1 cellular context compared by ENCODE assay signal in the genomic region with DNA sequence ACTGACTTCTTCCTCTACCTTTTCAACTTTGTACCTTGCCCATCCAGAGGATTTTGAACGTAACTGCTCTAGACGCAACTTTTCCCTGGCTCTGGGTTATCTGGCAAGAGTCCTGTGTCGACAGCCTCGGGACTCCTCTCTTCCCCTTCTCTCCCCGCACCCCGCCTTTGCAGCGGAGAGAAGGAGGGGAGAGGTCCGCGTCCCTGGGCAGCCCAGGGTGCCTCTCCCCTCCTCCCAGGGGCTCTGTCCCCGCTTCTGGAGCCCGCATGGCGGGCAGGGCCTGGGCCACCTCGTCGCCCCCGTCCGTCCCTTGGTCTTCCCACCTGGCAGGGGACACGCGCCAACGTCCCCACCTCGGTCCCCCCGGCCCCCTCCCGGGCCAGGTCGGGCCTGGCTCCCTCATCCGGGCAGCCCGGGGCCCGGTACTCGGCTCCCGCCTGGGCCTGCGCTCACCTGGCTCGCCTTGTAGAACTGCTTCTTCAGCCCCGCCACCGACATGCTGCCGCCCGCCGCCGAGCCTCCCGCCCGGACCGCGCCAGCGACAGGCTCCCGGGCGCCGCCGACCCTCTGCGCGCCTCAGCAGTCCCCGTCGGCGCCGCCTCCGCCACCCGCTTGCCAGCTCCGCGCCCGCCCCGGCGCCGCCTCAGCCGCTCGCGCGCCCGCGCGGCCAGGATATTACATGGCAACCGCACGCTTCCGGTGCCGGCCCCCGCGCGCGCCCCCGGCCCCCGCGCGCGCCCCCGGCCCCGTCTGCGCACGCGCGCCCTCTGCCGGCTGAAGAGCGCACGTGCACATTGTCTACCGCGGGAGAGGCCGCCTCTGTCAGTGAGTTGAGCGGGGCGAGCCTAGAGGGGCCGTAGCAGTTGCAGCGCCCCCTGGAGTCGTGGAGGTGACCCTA.
TF ChIP-seq lines count a peak whose summit lies in the region.

A gene with protein sequence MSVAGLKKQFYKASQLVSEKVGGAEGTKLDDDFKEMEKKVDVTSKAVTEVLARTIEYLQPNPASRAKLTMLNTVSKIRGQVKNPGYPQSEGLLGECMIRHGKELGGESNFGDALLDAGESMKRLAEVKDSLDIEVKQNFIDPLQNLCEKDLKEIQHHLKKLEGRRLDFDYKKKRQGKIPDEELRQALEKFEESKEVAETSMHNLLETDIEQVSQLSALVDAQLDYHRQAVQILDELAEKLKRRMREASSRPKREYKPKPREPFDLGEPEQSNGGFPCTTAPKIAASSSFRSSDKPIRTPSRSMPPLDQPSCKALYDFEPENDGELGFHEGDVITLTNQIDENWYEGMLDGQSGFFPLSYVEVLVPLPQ (minus strand): TSS at position 677 of the 898 bp plus-strand sequence. CDS start 179 bp downstream, at position 498.

TF ChIP-seq in WTC11, 78 proteins besides CTCF, POLR2A, EP300 and RAD21 (continued from another document):
- TF ChIP-seq, protein P1, sequence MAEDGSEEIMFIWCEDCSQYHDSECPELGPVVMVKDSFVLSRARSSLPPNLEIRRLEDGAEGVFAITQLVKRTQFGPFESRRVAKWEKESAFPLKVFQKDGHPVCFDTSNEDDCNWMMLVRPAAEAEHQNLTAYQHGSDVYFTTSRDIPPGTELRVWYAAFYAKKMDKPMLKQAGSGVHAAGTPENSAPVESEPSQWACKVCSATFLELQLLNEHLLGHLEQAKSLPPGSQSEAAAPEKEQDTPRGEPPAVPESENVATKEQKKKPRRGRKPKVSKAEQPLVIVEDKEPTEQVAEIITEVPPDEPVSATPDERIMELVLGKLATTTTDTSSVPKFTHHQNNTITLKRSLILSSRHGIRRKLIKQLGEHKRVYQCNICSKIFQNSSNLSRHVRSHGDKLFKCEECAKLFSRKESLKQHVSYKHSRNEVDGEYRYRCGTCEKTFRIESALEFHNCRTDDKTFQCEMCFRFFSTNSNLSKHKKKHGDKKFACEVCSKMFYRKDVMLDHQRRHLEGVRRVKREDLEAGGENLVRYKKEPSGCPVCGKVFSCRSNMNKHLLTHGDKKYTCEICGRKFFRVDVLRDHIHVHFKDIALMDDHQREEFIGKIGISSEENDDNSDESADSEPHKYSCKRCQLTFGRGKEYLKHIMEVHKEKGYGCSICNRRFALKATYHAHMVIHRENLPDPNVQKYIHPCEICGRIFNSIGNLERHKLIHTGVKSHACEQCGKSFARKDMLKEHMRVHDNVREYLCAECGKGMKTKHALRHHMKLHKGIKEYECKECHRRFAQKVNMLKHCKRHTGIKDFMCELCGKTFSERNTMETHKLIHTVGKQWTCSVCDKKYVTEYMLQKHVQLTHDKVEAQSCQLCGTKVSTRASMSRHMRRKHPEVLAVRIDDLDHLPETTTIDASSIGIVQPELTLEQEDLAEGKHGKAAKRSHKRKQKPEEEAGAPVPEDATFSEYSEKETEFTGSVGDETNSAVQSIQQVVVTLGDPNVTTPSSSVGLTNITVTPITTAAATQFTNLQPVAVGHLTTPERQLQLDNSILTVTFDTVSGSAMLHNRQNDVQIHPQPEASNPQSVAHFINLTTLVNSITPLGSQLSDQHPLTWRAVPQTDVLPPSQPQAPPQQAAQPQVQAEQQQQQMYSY (CRISPR knock-in tag; IDR thresholded peaks at IDR 0.05): no peak
- TF ChIP-seq, protein P2, sequence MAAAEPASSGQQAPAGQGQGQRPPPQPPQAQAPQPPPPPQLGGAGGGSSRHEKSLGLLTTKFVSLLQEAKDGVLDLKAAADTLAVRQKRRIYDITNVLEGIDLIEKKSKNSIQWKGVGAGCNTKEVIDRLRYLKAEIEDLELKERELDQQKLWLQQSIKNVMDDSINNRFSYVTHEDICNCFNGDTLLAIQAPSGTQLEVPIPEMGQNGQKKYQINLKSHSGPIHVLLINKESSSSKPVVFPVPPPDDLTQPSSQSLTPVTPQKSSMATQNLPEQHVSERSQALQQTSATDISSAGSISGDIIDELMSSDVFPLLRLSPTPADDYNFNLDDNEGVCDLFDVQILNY (CRISPR knock-in tag; IDR thresholded peaks at IDR 0.05): no peak
- TF ChIP-seq GRHL2 (CRISPR knock-in tag; IDR thresholded peaks at IDR 0.05; ENCODE audit: insufficient replicate concordance, severe bottlenecking): no peak
- TF ChIP-seq, protein P3, sequence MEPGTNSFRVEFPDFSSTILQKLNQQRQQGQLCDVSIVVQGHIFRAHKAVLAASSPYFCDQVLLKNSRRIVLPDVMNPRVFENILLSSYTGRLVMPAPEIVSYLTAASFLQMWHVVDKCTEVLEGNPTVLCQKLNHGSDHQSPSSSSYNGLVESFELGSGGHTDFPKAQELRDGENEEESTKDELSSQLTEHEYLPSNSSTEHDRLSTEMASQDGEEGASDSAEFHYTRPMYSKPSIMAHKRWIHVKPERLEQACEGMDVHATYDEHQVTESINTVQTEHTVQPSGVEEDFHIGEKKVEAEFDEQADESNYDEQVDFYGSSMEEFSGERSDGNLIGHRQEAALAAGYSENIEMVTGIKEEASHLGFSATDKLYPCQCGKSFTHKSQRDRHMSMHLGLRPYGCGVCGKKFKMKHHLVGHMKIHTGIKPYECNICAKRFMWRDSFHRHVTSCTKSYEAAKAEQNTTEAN (CRISPR knock-in tag; IDR thresholded peaks at IDR 0.05): no peak
- peak; percentile 47; the same call in 1 of the 2 replicates for TF ChIP-seq GABPB1 (CRISPR knock-in tag; IDR thresholded peaks at IDR 0.05)
- TF ChIP-seq OVOL2 (CRISPR knock-in tag; IDR thresholded peaks at IDR 0.05; ENCODE audit: borderline replicate concordance): no peak
- TF ChIP-seq FOXP1 (CRISPR knock-in tag; IDR thresholded peaks at IDR 0.05; ENCODE audit: borderline replicate concordance): peak; percentile 46; the same call in 1 of the 2 replicates
- TF ChIP-seq, protein P4, sequence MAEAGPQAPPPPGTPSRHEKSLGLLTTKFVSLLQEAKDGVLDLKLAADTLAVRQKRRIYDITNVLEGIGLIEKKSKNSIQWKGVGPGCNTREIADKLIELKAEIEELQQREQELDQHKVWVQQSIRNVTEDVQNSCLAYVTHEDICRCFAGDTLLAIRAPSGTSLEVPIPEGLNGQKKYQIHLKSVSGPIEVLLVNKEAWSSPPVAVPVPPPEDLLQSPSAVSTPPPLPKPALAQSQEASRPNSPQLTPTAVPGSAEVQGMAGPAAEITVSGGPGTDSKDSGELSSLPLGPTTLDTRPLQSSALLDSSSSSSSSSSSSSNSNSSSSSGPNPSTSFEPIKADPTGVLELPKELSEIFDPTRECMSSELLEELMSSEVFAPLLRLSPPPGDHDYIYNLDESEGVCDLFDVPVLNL (CRISPR knock-in tag; IDR thresholded peaks at IDR 0.05; ENCODE audit: borderline replicate concordance, low read depth): 0 out of 2 replicates have a peak, but pooled peaks have one; percentile 2
- TF ChIP-seq, protein P5, sequence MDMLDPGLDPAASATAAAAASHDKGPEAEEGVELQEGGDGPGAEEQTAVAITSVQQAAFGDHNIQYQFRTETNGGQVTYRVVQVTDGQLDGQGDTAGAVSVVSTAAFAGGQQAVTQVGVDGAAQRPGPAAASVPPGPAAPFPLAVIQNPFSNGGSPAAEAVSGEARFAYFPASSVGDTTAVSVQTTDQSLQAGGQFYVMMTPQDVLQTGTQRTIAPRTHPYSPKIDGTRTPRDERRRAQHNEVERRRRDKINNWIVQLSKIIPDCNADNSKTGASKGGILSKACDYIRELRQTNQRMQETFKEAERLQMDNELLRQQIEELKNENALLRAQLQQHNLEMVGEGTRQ (CRISPR knock-in tag; IDR thresholded peaks at IDR 0.05): peak; percentile 77
- TF ChIP-seq ZNF263 (CRISPR knock-in tag; IDR thresholded peaks at IDR 0.05; ENCODE audit: low read depth): no peak
- TF ChIP-seq TP53 (CRISPR knock-in tag; IDR thresholded peaks at IDR 0.05): peak; percentile 80; the same call in 1 of the 2 replicates
- TF ChIP-seq, protein P6, sequence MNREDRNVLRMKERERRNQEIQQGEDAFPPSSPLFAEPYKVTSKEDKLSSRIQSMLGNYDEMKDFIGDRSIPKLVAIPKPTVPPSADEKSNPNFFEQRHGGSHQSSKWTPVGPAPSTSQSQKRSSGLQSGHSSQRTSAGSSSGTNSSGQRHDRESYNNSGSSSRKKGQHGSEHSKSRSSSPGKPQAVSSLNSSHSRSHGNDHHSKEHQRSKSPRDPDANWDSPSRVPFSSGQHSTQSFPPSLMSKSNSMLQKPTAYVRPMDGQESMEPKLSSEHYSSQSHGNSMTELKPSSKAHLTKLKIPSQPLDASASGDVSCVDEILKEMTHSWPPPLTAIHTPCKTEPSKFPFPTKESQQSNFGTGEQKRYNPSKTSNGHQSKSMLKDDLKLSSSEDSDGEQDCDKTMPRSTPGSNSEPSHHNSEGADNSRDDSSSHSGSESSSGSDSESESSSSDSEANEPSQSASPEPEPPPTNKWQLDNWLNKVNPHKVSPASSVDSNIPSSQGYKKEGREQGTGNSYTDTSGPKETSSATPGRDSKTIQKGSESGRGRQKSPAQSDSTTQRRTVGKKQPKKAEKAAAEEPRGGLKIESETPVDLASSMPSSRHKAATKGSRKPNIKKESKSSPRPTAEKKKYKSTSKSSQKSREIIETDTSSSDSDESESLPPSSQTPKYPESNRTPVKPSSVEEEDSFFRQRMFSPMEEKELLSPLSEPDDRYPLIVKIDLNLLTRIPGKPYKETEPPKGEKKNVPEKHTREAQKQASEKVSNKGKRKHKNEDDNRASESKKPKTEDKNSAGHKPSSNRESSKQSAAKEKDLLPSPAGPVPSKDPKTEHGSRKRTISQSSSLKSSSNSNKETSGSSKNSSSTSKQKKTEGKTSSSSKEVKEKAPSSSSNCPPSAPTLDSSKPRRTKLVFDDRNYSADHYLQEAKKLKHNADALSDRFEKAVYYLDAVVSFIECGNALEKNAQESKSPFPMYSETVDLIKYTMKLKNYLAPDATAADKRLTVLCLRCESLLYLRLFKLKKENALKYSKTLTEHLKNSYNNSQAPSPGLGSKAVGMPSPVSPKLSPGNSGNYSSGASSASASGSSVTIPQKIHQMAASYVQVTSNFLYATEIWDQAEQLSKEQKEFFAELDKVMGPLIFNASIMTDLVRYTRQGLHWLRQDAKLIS (CRISPR knock-in tag; IDR thresholded peaks at IDR 0.05; ENCODE audit: borderline replicate concordance): no peak
- TF ChIP-seq, protein P7, sequence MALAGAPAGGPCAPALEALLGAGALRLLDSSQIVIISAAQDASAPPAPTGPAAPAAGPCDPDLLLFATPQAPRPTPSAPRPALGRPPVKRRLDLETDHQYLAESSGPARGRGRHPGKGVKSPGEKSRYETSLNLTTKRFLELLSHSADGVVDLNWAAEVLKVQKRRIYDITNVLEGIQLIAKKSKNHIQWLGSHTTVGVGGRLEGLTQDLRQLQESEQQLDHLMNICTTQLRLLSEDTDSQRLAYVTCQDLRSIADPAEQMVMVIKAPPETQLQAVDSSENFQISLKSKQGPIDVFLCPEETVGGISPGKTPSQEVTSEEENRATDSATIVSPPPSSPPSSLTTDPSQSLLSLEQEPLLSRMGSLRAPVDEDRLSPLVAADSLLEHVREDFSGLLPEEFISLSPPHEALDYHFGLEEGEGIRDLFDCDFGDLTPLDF (CRISPR knock-in tag; IDR thresholded peaks at IDR 0.05): no peak
- TF ChIP-seq, protein P8, sequence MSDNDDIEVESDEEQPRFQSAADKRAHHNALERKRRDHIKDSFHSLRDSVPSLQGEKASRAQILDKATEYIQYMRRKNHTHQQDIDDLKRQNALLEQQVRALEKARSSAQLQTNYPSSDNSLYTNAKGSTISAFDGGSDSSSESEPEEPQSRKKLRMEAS (CRISPR knock-in tag; IDR thresholded peaks at IDR 0.05): peak; percentile 54; the same call in 1 of the 2 replicates
- TF ChIP-seq, protein P9, sequence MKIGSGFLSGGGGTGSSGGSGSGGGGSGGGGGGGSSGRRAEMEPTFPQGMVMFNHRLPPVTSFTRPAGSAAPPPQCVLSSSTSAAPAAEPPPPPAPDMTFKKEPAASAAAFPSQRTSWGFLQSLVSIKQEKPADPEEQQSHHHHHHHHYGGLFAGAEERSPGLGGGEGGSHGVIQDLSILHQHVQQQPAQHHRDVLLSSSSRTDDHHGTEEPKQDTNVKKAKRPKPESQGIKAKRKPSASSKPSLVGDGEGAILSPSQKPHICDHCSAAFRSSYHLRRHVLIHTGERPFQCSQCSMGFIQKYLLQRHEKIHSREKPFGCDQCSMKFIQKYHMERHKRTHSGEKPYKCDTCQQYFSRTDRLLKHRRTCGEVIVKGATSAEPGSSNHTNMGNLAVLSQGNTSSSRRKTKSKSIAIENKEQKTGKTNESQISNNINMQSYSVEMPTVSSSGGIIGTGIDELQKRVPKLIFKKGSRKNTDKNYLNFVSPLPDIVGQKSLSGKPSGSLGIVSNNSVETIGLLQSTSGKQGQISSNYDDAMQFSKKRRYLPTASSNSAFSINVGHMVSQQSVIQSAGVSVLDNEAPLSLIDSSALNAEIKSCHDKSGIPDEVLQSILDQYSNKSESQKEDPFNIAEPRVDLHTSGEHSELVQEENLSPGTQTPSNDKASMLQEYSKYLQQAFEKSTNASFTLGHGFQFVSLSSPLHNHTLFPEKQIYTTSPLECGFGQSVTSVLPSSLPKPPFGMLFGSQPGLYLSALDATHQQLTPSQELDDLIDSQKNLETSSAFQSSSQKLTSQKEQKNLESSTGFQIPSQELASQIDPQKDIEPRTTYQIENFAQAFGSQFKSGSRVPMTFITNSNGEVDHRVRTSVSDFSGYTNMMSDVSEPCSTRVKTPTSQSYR (CRISPR knock-in tag; IDR thresholded peaks at IDR 0.05): no peak
- TF ChIP-seq, protein P10, sequence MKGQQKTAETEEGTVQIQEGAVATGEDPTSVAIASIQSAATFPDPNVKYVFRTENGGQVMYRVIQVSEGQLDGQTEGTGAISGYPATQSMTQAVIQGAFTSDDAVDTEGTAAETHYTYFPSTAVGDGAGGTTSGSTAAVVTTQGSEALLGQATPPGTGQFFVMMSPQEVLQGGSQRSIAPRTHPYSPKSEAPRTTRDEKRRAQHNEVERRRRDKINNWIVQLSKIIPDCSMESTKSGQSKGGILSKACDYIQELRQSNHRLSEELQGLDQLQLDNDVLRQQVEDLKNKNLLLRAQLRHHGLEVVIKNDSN (CRISPR knock-in tag; IDR thresholded peaks at IDR 0.05): peak; percentile 37; the same call in 1 of the 2 replicates
- no peak for TF ChIP-seq PRRX2 (CRISPR knock-in tag; IDR thresholded peaks at IDR 0.05)
